In genomic region chr9:131727795-131728545, GRCh38 we compare ENCODE assay signal across 8 cellular contexts. TPM values are rescaled to one million over a fixed set of nuclear protein-coding genes. Genes with fewer than 3 reads are reported as not detected.
DNase-seq lines count a peak whose midpoint lies in the region; ATAC-seq and TF ChIP-seq lines count a peak whose summit lies in the region.

No MANE protein-coding gene starts in this region.

- H3K27me3 ChIP-seq in BLaER1 treated with 17β-estradiol and CSF1 and Interleukin-3, amounts not matched to agents 10 nM and 100 nM, result no peaks in the 10 kb centered on the region
- no peaks in the 10 kb centered on the region for H3K27me3 ChIP-seq in right lobe of liver
- no peaks in the 10 kb centered on the region for H3K27me3 ChIP-seq in H7 (ENCODE audit: control insufficient read depth, insufficient read depth, low read length)

- peaks cover 96 to 100% (median 98%) of the 10 kb centered on the region in 10 experiments for H3K4me1 ChIP-seq in BLaER1 treated with 17β-estradiol and CSF1 and Interleukin-3, amounts not matched to agents 10 nM and 100 nM
- peaks cover 2 to 64% (median 28%) of the 10 kb centered on the region in 4 donors for H3K4me1 ChIP-seq in right lobe of liver

- peaks cover 0 to 25% (median 12%) of the 10 kb centered on the region in 11 experiments; a peak in 9 of 22 replicates for H3K9me3 ChIP-seq in BLaER1 treated with 17β-estradiol and CSF1 and Interleukin-3, amounts not matched to agents 10 nM and 100 nM (replicated peaks in 1 of 11)
- no peaks in the 10 kb centered on the region for H3K9me3 ChIP-seq in right lobe of liver

- peaks cover 97% of the 10 kb centered on the region for H3K4me1 Mint-ChIP-seq in activated T-cell treated with anti-CD3 and anti-CD28 coated beads, Interleukin-2, amount 50 U/mL, for 72 hours (ENCODE audit: low read depth)

- H3K9ac ChIP-seq in BLaER1 treated with 17β-estradiol and CSF1 and Interleukin-3, amounts not matched to agents 10 nM and 100 nM, result peak overlapping the region; percentile 66 to 98 (median 77)

- H3K27ac ChIP-seq in BLaER1 treated with 17β-estradiol and CSF1 and Interleukin-3, amounts not matched to agents 10 nM and 100 nM, result peak overlapping the region; percentile 86 to 99 (median 94)
- peak overlapping the region; percentile 15 to 56 (median 30) for H3K27ac ChIP-seq in right lobe of liver

- intact Hi-C loops in right lobe of liver (cut with DNase I), result no loop called here

- in situ Hi-C loops in GM13977 (cut with MboI; ENCODE audit: low pct_unique_long_range_greater_than_20kb, low sequenced_read_pairs, unreplicated experiment), result no loop called here

- H3K4me3 ChIP-seq in BLaER1 treated with 17β-estradiol and CSF1 and Interleukin-3, amounts not matched to agents 10 nM and 100 nM, result peak overlapping the region; percentile 6 to 34 (median 16); a peak in 10 of 20 replicates
- H3K4me3 ChIP-seq in right lobe of liver (no peak overlapping the region), H7 (ENCODE audit: insufficient read depth, low read depth, low read length) (no peak overlapping the region)

- WGBS in right lobe of liver (ENCODE audit: insufficient coverage, low coverage, low lambda C conversion rate, missing lambda C conversion rate), result 34% methylated on average over 5 of the region's 5 CpGs

- peak overlapping the region; percentile 98 for H3K27ac Mint-ChIP-seq in activated T-cell treated with anti-CD3 and anti-CD28 coated beads, Interleukin-2, amount 50 U/mL, for 72 hours

- ATAC-seq in GM21786 (IDR thresholded peaks at IDR 0.05; ENCODE audit: unreplicated experiment), result peak; percentile 28
- peak; percentile 9 to 10 for ATAC-seq in activated T-cell treated with anti-CD3 and anti-CD28 coated beads, Interleukin-2, amount 50 U/mL, for 72 hours (replicated peaks in 1 of 2)
- ATAC-seq in right lobe of liver, result no peak
- no peak for ATAC-seq in HG03045 (IDR thresholded peaks at IDR 0.05; ENCODE audit: unreplicated experiment)

- peaks cover 0 to 54% (median 29%) of the 10 kb centered on the region in 11 experiments; a peak in 13 of 22 replicates for H4K20me1 ChIP-seq in BLaER1 treated with 17β-estradiol and CSF1 and Interleukin-3, amounts not matched to agents 10 nM and 100 nM

- peak in 1 of 2 donors; percentile 25 for DNase-seq in activated T-cell treated with anti-CD3 and anti-CD28 coated beads, Interleukin-2, amount 50 U/mL, for 72 hours
- DNase-seq in right lobe of liver (no peak), H7 (no peak), cerebellum (ENCODE audit: low spot score) (no peak), GM13977 (ENCODE audit: low spot score) (no peak)

- H3K4me2 ChIP-seq in BLaER1 treated with 17β-estradiol and CSF1 and Interleukin-3, amounts not matched to agents 10 nM and 100 nM, result peak overlapping the region; percentile 86 to 99 (median 96)

- peak overlapping the region; percentile 78 to 96 for H3K4me3 Mint-ChIP-seq in activated T-cell treated with anti-CD3 and anti-CD28 coated beads, Interleukin-2, amount 50 U/mL, for 72 hours

- TF ChIP-seq CTCF in right lobe of liver (IDR thresholded peaks at IDR 0.05), result no peak
- no peak for TF ChIP-seq CTCF in GM13977 (IDR thresholded peaks at IDR 0.05; ENCODE audit: extremely low read depth, insufficient read depth, missing control alignments)

- no peaks in the 10 kb centered on the region for H3K27me3 Mint-ChIP-seq in activated T-cell treated with anti-CD3 and anti-CD28 coated beads, Interleukin-2, amount 50 U/mL, for 72 hours (ENCODE audit: low read depth)

- peaks cover 10 to 21% (median 13%) of the 10 kb centered on the region in 11 experiments; a peak in 14 of 22 replicates for H3K36me3 ChIP-seq in BLaER1 treated with 17β-estradiol and CSF1 and Interleukin-3, amounts not matched to agents 10 nM and 100 nM
- H3K36me3 ChIP-seq in right lobe of liver, result no peaks in the 10 kb centered on the region
- no peaks in the 10 kb centered on the region for H3K36me3 ChIP-seq in H7 (replicated peaks; ENCODE audit: control insufficient read depth, insufficient read depth, low read length)

- peaks cover 3 to 11% of the 10 kb centered on the region in 2 donors for H3K36me3 Mint-ChIP-seq in activated T-cell treated with anti-CD3 and anti-CD28 coated beads, Interleukin-2, amount 50 U/mL, for 72 hours (ENCODE audit: insufficient read depth in 2 of 2)

- H3K9me3 Mint-ChIP-seq in activated T-cell treated with anti-CD3 and anti-CD28 coated beads, Interleukin-2, amount 50 U/mL, for 72 hours, result no peaks in the 10 kb centered on the region

- no peak for TF ChIP-seq POLR2A in right lobe of liver (IDR thresholded peaks at IDR 0.05)

RNA-seq across cellular contexts. Expression of gene RAPGEF1, which starts 11.9 kb away (rescaled TPM):
- total RNA-seq in activated T-cell treated with anti-CD3 and anti-CD28 coated beads, Interleukin-2, amount 50 U/mL, for 72 hours, result 100 to 1,000 TPM; 170 to 175 TPM
- 10 to 100 TPM; 22.9 to 53.6 (median 30.2) TPM for total RNA-seq in right lobe of liver
- 47.1 and 49.6 TPM in 2 replicates for total RNA-seq in H7 (2014; rRNA removed; shearing (Covaris generic))
- 45.8 TPM for total RNA-seq in cerebellum

Comparison
In these comparisons a context has a peak if more than half of its experiments do, and no peak if none do; other contexts are left out.
1. H3K4me3 ChIP-seq: peak in BLaER1 treated with 17β-estradiol and CSF1 and Interleukin-3, amounts not matched to agents 10 nM and 100 nM (10 of 10); none in right lobe of liver (0 of 3) and H7 (single experiment).
2. ATAC-seq: peak in GM21786 (single experiment) and activated T-cell treated with anti-CD3 and anti-CD28 coated beads, Interleukin-2, amount 50 U/mL, for 72 hours (2 of 2); none in right lobe of liver (0 of 4) and HG03045 (single experiment).